8 cellular contexts compared by ENCODE assay signal in genomic region chr11:13649619-13650018, GRCh38.
"Had no signal": no experiment of that assay in that cellular context is flagged by ENCODE, and none has a peak within 500 bp of the region (broad histone marks: within the 10 kb centered on the region; RNA-seq: fewer than 3 reads in every experiment).

No MANE protein-coding gene starts in this region.

- DNase-seq: GDM1, GF-D8 had no signal

- FAIRE-seq: G401.6, GM12878, GM12891, GM12892, GM18507, GM19239 had no signal

- ATAC-seq: GM12878 had no signal

- H3K4me3 ChIP-seq: GM12878 had no signal
